ENCODE assay signal across 8 cellular contexts in genomic region chr10:118721005-118721876, GRCh38. TPM values are rescaled to one million over a fixed set of nuclear protein-coding genes. Genes with fewer than 3 reads are reported as not detected.
DNase-seq lines count a peak whose midpoint lies in the region; FAIRE-seq and TF ChIP-seq lines count a peak whose summit lies in the region.

No MANE protein-coding gene starts in this region.

- H3K36me3 ChIP-seq in neural progenitor cell: no peaks in the 10 kb centered on the region

- peak; percentile 36 for DNase-seq in AG20443 (ENCODE audit: low spot score)
- DNase-seq in GM12891 (ENCODE audit: insufficient read length, low spot score): no peak
- peak; percentile 15 for DNase-seq in NCI-H1436 treated with DMSO at 0.1 percent for 48 hours (lab: John Stamatoyannopoulos, UW)
- DNase-seq in activated CD4-positive, alpha-beta T cell treated with anti-CD3 and anti-CD28 coated beads, Interleukin-2, amount 50 U/mL, for 4 hours: peak; percentile 45 to 63
- peak; percentile 25 for DNase-seq in epidermal melanocyte (ENCODE audit: insufficient read length, low spot score)
- DNase-seq in neural progenitor cell (ENCODE audit: low spot score): peak; percentile 47
- DNase-seq in urothelium cell line (ENCODE audit: low spot score): peak; percentile 27
- no peak for DNase-seq in NCI-H226

- no peak overlapping the region for H2AFZ ChIP-seq in neural progenitor cell (replicated peaks)

- H3K27me3 Mint-ChIP-seq in neural progenitor cell (ENCODE audit: insufficient read depth, low read depth): no peaks in the 10 kb centered on the region

- H3K4me3 Mint-ChIP-seq in neural progenitor cell: no peak overlapping the region

- H3K4me1 Mint-ChIP-seq in neural progenitor cell: peaks cover 4% of the 10 kb centered on the region

- H3K9me3 Mint-ChIP-seq in neural progenitor cell: no peaks in the 10 kb centered on the region

- no peak overlapping the region for H3K9ac ChIP-seq in neural progenitor cell

- TF ChIP-seq POLR2A in GM12891 (IDR thresholded peaks at IDR 0.05; ENCODE audit: low read depth, low read length): no peak

- no peaks in the 10 kb centered on the region for H3K4me1 ChIP-seq in neural progenitor cell

- FAIRE-seq in GM12891 (lab: Jason Lieb, UNC): peak; percentile 72
- FAIRE-seq in urothelium cell line (lab: Jason Lieb, UNC): no peak

- H3K9me3 ChIP-seq in neural progenitor cell (ENCODE audit: low read depth): no peaks in the 10 kb centered on the region

- TF ChIP-seq CTCF in neural progenitor cell (IDR thresholded peaks at IDR 0.05): peak; percentile 92

- H4K20me1 ChIP-seq in neural progenitor cell (ENCODE audit: low read depth): peaks cover 33% of the 10 kb centered on the region

- no peak overlapping the region for H3K27ac Mint-ChIP-seq in neural progenitor cell

- H3K27me3 ChIP-seq in neural progenitor cell: no peaks in the 10 kb centered on the region

- H3K27ac ChIP-seq in neural progenitor cell: no peak overlapping the region

- no peak overlapping the region for H3K4me2 ChIP-seq in neural progenitor cell

- no peak overlapping the region for H3K4me3 ChIP-seq in neural progenitor cell

- peaks cover 6% of the 10 kb centered on the region for H3F3A ChIP-seq in neural progenitor cell (ENCODE audit: low read depth)

- peaks cover 64% of the 10 kb centered on the region for H3K79me2 ChIP-seq in neural progenitor cell (ENCODE audit: low read depth)

- H3K36me3 Mint-ChIP-seq in neural progenitor cell: peaks cover 9% of the 10 kb centered on the region

TF ChIP-seq in GM12891, 5 proteins besides CTCF, POLR2A, EP300 and RAD21:
- no peak for TF ChIP-seq TAF1 (IDR thresholded peaks at IDR 0.05; ENCODE audit: low read depth, low read length)
- no peak for TF ChIP-seq SPI1 (IDR thresholded peaks at IDR 0.05; ENCODE audit: low read depth, low read length)
- no peak for TF ChIP-seq POLR2AphosphoS5 (IDR thresholded peaks at IDR 0.05; ENCODE audit: low read depth, low read length)

RNA-seq across cellular contexts. Expression of gene CACUL1, which starts 33.5 kb away (rescaled TPM):
- polyA plus RNA-seq in GM12891 (2012; ENCODE audit: low read depth, missing spikeins): 6.8 TPM
- 28.3 and 38.8 TPM in 2 replicates for total RNA-seq in neural progenitor cell (ENCODE audit: low replicate concordance)

Comparison
In these comparisons a context has a peak if more than half of its experiments do, and no peak if none do; other contexts are left out.
1. DNase-seq: peak in AG20443 (single experiment), NCI-H1436 treated with DMSO at 0.1 percent for 48 hours (single experiment), activated CD4-positive, alpha-beta T cell treated with anti-CD3 and anti-CD28 coated beads, Interleukin-2, amount 50 U/mL, for 4 hours (2 of 2), epidermal melanocyte (single experiment), neural progenitor cell (single experiment) and urothelium cell line (single experiment); none in GM12891 (single experiment) and NCI-H226 (single experiment).